8 cellular contexts compared by ENCODE assay signal in the genomic region with DNA sequence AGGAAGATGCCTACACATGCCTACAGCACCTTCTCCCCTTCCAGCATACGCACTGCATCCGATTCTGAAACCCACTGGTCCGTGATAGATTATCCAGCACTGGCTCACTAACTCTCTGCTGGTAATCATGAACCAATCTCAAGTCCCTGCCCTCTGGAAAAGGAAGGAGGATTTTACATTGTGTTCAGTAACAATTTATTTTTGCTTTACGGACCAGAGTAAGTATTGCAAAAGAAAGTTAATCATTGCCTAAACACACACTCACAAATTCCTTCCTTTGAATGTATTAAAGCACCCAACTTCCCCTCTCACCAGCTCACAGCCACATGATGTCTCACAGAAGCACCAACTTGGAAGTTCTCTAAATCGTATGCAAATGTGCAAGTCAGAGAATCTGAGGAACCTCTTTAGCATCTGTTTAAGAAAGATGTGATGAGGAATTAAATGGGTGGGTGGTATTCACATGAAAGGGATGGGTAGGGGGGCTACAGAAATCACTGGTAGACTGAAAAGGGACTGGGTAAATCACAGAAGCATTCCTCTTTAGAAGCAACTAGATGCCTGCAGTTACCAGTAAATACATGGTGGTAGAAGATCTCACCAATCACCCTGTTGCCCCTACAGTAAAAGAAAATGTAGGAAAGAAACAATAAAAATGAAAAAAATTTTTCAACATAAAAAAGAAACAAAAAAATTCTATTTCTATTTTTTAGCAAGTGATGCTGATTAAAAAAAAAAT. TPM values are rescaled to one million over a fixed set of nuclear protein-coding genes. Genes with fewer than 3 reads are reported as not detected.
DNase-seq lines count a peak whose midpoint lies in the region; ATAC-seq and TF ChIP-seq lines count a peak whose summit lies in the region.

No MANE protein-coding gene starts in this region.

- H3K4me3 ChIP-seq in OCI-LY7 (ENCODE audit: low read depth, low read length, poor library complexity, severe bottlenecking), result no peak overlapping the region
- peak overlapping the region in 2 of 4 donors; percentile 6 to 31 for H3K4me3 ChIP-seq in esophagus squamous epithelium
- peak overlapping the region; percentile 34 for H3K4me3 ChIP-seq in osteoblast (ENCODE audit: insufficient read depth, low read length)

- H3K27me3 ChIP-seq in esophagus squamous epithelium, result no peaks in the 10 kb centered on the region
- H3K27me3 ChIP-seq in osteoblast (ENCODE audit: insufficient read depth, low read length), result no peaks in the 10 kb centered on the region

- intact Hi-C loops in OCI-LY7 (cut with micrococcal nuclease; ENCODE audit: unreplicated experiment), result no loop called here
- intact Hi-C loops in esophagus squamous epithelium (cut with DNase I), result no loop called here

- no peak for TF ChIP-seq CTCF in OCI-LY7 (conservative IDR thresholded peaks at IDR 0.05; ENCODE audit: low read length)
- no peak for TF ChIP-seq CTCF in esophagus squamous epithelium (IDR thresholded peaks at IDR 0.05)
- TF ChIP-seq CTCF in osteoblast (IDR thresholded peaks at IDR 0.05; ENCODE audit: extremely low read depth, low read depth, low read length), result no peak

- peak; percentile 79 for DNase-seq in EH (ENCODE audit: low read depth)
- DNase-seq in OCI-LY7 (ENCODE audit: low spot score), result no peak
- no peak for DNase-seq in esophagus squamous epithelium (lab: John Stamatoyannopoulos, UW)
- peak; percentile 79 for DNase-seq in osteoblast (ENCODE audit: insufficient read length, low spot score, missing footprints)
- DNase-seq in NCI-H1417 (lab: John Stamatoyannopoulos, UW), result no peak

- no peaks in the 10 kb centered on the region for H3K36me3 ChIP-seq in OCI-LY7 (ENCODE audit: insufficient read depth, low read length)
- no peaks in the 10 kb centered on the region for H3K36me3 ChIP-seq in esophagus squamous epithelium
- H3K36me3 ChIP-seq in osteoblast (ENCODE audit: insufficient read depth, low read length), result no peaks in the 10 kb centered on the region

- H3K9me3 ChIP-seq in OCI-LY7 (ENCODE audit: low read length) (no peaks in the 10 kb centered on the region), esophagus squamous epithelium (no peaks in the 10 kb centered on the region), osteoblast (ENCODE audit: low read depth, low read length) (no peaks in the 10 kb centered on the region)

- WGBS in esophagus squamous epithelium, 2 donors, result 33 to 53% methylated on average over 5 of the region's 5 CpGs

- no peak for ATAC-seq in HG03039 (IDR thresholded peaks at IDR 0.05; ENCODE audit: unreplicated experiment)
- no peak for ATAC-seq in GM19467 (IDR thresholded peaks at IDR 0.05; ENCODE audit: unreplicated experiment)
- no peak for ATAC-seq in GM18907 (IDR thresholded peaks at IDR 0.05; ENCODE audit: unreplicated experiment)

- H3K79me2 ChIP-seq in OCI-LY7 (ENCODE audit: insufficient read depth, low read depth, low read length), result no peaks in the 10 kb centered on the region
- peaks cover 96% of the 10 kb centered on the region for H3K79me2 ChIP-seq in osteoblast (ENCODE audit: insufficient read depth, low read length)

- H3K4me2 ChIP-seq in OCI-LY7 (ENCODE audit: low read length), result no peak overlapping the region
- H3K4me2 ChIP-seq in osteoblast (ENCODE audit: insufficient read depth, low read length), result peak overlapping the region; percentile 71

- H3K9me2 ChIP-seq in OCI-LY7 (ENCODE audit: insufficient read depth, low read length), result no peaks in the 10 kb centered on the region

- POLR2A ChIA-PET in OCI-LY7 (lab: Charles Lee), result no interaction called here

- CTCF ChIA-PET in OCI-LY7 (lab: Charles Lee; ENCODE audit: unreplicated experiment), result no interaction called here

- H3K27ac ChIP-seq in OCI-LY7 (ENCODE audit: low read depth, low read length, poor library complexity, severe bottlenecking) (no peak overlapping the region), esophagus squamous epithelium (peak overlapping the region in 3 of 4 donors; percentile 12 to 70 (median 53)), osteoblast (ENCODE audit: low read depth, low read length) (peak overlapping the region; percentile 77)

- H4K20me1 ChIP-seq in OCI-LY7 (ENCODE audit: insufficient read depth, low read length) (no peaks in the 10 kb centered on the region), osteoblast (ENCODE audit: insufficient read depth, low read length) (peaks cover 38% of the 10 kb centered on the region)

- H3K4me1 ChIP-seq in OCI-LY7 (ENCODE audit: insufficient read depth, low read length, poor library complexity, severe bottlenecking), result no peaks in the 10 kb centered on the region
- peaks cover 4 to 82% (median 39%) of the 10 kb centered on the region in 3 donors for H3K4me1 ChIP-seq in esophagus squamous epithelium
- peaks cover 44% of the 10 kb centered on the region for H3K4me1 ChIP-seq in osteoblast (ENCODE audit: insufficient read depth, low read length)

- TF ChIP-seq POLR2A in esophagus squamous epithelium (IDR thresholded peaks at IDR 0.05), result no peak

- H2AFZ ChIP-seq in OCI-LY7 (ENCODE audit: low read length) (0 out of 2 replicates have a peak overlapping the region, but pooled peaks have one; percentile 9), osteoblast (ENCODE audit: low read length) (no peak overlapping the region)

- no TSS peak for BruUV-seq in OCI-LY7 (replicated peaks; lab: Mats Ljungman, UMichigan)

RNA-seq across cellular contexts. Expression of gene GNAQ, which starts 8.4 kb away (rescaled TPM):
- not detected in 2 replicates for total RNA-seq in OCI-LY7 (2014; rRNA removed; shearing (Covaris generic))
- total RNA-seq in OCI-LY7 (2022) (not detected in 2 replicates), esophagus squamous epithelium (10 to 100 TPM; 18.1 to 35.1 (median 24.0) TPM), osteoblast (63.9 and 64.8 TPM in 2 replicates)

Comparison
In these comparisons a context has a peak if more than half of its experiments do, and no peak if none do; other contexts are left out.
1. DNase-seq: peak in EH (single experiment) and osteoblast (single experiment); none in OCI-LY7 (single experiment), esophagus squamous epithelium (single experiment) and NCI-H1417 (0 of 3).
2. RNA of gene GNAQ, which starts 8.4 kb away (total RNA-seq): 63.9 to 64.8 TPM in osteoblast and 18.1 to 35.1 TPM in esophagus squamous epithelium; not detected in OCI-LY7; every median in the first group is over 10 times any median in the second.